In genomic region chr3:45225465-45226205, GRCh38 we compare ENCODE assay signal across 8 cellular contexts. TPM values are rescaled to one million over a fixed set of nuclear protein-coding genes. Genes with fewer than 3 reads are reported as not detected.
DNase-seq lines count a peak whose midpoint lies in the region; ATAC-seq and TF ChIP-seq lines count a peak whose summit lies in the region.

No MANE protein-coding gene starts in this region.

- ATAC-seq in GM21390 (IDR thresholded peaks at IDR 0.05; ENCODE audit: unreplicated experiment), result peak; percentile 44

- DNase-seq in Caco-2, result peak in 1 of 2 experiments; percentile 46
- peak; percentile 54 for DNase-seq in Karpas-422
- peak; percentile 48 for DNase-seq in activated T-cell treated with anti-CD3 and anti-CD28 coated beads for 48 hours (ENCODE audit: low read depth)
- no peak for DNase-seq in fibroblast of villous mesenchyme (ENCODE audit: low read depth)
- no peak for DNase-seq in osteocyte (ENCODE audit: extremely low spot score, unreplicated experiment)
- no peak for DNase-seq in NCI-H524 treated with DMSO at 0.1 percent for 48 hours (lab: John Stamatoyannopoulos, UW)
- no peak for DNase-seq in T1000 (lab: John Stamatoyannopoulos, UW)

- no peaks in the 10 kb centered on the region for H4K20me1 ChIP-seq in Karpas-422 (ENCODE audit: insufficient read depth, low read depth, low read length)

- CTCF ChIA-PET in Caco-2 (lab: Charles Lee), result interaction anchor here (0.6 to 1.5 kb wide), 4 partner anchors 36 to 178 kb away, joined by 3 to 4 read pairs (median 4); no protein-coding TSS in a partner anchor

- H3K27ac Mint-ChIP-seq in Caco-2 (ENCODE audit: unreplicated experiment), result no peak overlapping the region
- no peak overlapping the region for H3K27ac Mint-ChIP-seq in osteocyte (ENCODE audit: unreplicated experiment)

- no TSS peak for BruUV-seq in Caco-2 (replicated peaks; lab: Mats Ljungman, UMichigan)

- no peak for TF ChIP-seq CTCF in Caco-2 (IDR thresholded peaks at IDR 0.05; ENCODE audit: insufficient read depth in 1 of 2, low read depth in 1 of 2, low read length in 1 of 2, severe bottlenecking in 1 of 2, unreplicated experiment in 1 of 2)
- no peak for TF ChIP-seq CTCF in fibroblast of villous mesenchyme (IDR thresholded peaks at IDR 0.05; ENCODE audit: insufficient read depth, low read depth, low read length)
- no peak for TF ChIP-seq CTCF in osteocyte (IDR thresholded peaks at IDR 0.05)

- intact Hi-C loops in Caco-2 (cut with micrococcal nuclease; ENCODE audit: unreplicated experiment), result loop anchor here (2.0 to 10.0 kb wide), 3 partner anchors 117 to 439 kb away; no protein-coding TSS in a partner anchor

- H3K79me2 ChIP-seq in Karpas-422 (ENCODE audit: low read length), result no peaks in the 10 kb centered on the region

- H3K4me1 ChIP-seq in Caco-2, result peaks cover 5% of the 10 kb centered on the region; the same call in 1 of the 2 replicates
- peaks cover 3% of the 10 kb centered on the region; the same call in 1 of the 2 replicates for H3K4me1 ChIP-seq in Karpas-422 (ENCODE audit: low read length)

- H3K27me3 Mint-ChIP-seq in Caco-2 (ENCODE audit: insufficient read depth, unreplicated experiment) (peaks cover 18% of the 10 kb centered on the region), osteocyte (ENCODE audit: unreplicated experiment) (peaks cover 29% of the 10 kb centered on the region)

- H3K4me3 Mint-ChIP-seq in Caco-2 (ENCODE audit: unreplicated experiment), result peak overlapping the region; percentile 74
- peak overlapping the region; percentile 86 for H3K4me3 Mint-ChIP-seq in osteocyte (ENCODE audit: unreplicated experiment)

- POLR2A ChIA-PET in Caco-2 (lab: Charles Lee), result no interaction called here

- H2AFZ ChIP-seq in Karpas-422 (ENCODE audit: low read length), result no peak overlapping the region

- H3K36me3 ChIP-seq in Caco-2 (ENCODE audit: control insufficient read depth, insufficient read depth, low read length) (no peaks in the 10 kb centered on the region), Karpas-422 (ENCODE audit: insufficient read depth, low read length) (no peaks in the 10 kb centered on the region)

- no peak overlapping the region for H3K4me2 ChIP-seq in Karpas-422 (ENCODE audit: low read depth, low read length, poor library complexity, severe bottlenecking)

- H3K4me3 ChIP-seq in Caco-2 (ENCODE audit: low read depth, low read length) (peak overlapping the region; percentile 44), Karpas-422 (ENCODE audit: low read length) (peak overlapping the region; percentile 41; the same call in 1 of the 2 replicates), fibroblast of villous mesenchyme (ENCODE audit: low read depth, low read length) (peak overlapping the region; percentile 81)

- H3K36me3 Mint-ChIP-seq in Caco-2 (ENCODE audit: insufficient read depth, unreplicated experiment) (no peaks in the 10 kb centered on the region), osteocyte (ENCODE audit: unreplicated experiment) (no peaks in the 10 kb centered on the region)

- H3K9me3 ChIP-seq in Caco-2, result no peaks in the 10 kb centered on the region
- no peaks in the 10 kb centered on the region for H3K9me3 ChIP-seq in Karpas-422 (ENCODE audit: low read length)

- H3K9ac ChIP-seq in Karpas-422 (ENCODE audit: low read length), result no peak overlapping the region

- H3K9me2 ChIP-seq in Karpas-422 (replicated peaks; ENCODE audit: insufficient read depth, low read length), result no peaks in the 10 kb centered on the region

- peaks cover 4% of the 10 kb centered on the region; the same call in 1 of the 2 replicates for H3K27me3 ChIP-seq in Caco-2 (replicated peaks; ENCODE audit: control insufficient read depth, insufficient read depth, low read length)
- no peaks in the 10 kb centered on the region for H3K27me3 ChIP-seq in Karpas-422 (ENCODE audit: low read length)

- H3K4me1 Mint-ChIP-seq in Caco-2 (ENCODE audit: low read depth, unreplicated experiment), result no peaks in the 10 kb centered on the region
- H3K4me1 Mint-ChIP-seq in osteocyte (ENCODE audit: unreplicated experiment), result peaks cover 18% of the 10 kb centered on the region

- no peaks in the 10 kb centered on the region for H3K9me3 Mint-ChIP-seq in Caco-2 (ENCODE audit: unreplicated experiment)
- H3K9me3 Mint-ChIP-seq in osteocyte (ENCODE audit: unreplicated experiment), result no peaks in the 10 kb centered on the region

- H3K27ac ChIP-seq in Karpas-422 (ENCODE audit: low read length), result no peak overlapping the region

RNA-seq across cellular contexts. Expression of gene TMEM158, which starts 0.5 kb away (rescaled TPM):
- 0.70 and 0.82 TPM in 2 replicates for total RNA-seq in Caco-2 (2022)
- total RNA-seq in Karpas-422 (2014; rRNA removed; shearing (Covaris generic); ENCODE audit: low replicate concordance), result not detected in 2 replicates
- 22.9 and 46.7 TPM in 2 replicates for total RNA-seq in fibroblast of villous mesenchyme
- 15.0 and 15.1 TPM in 2 replicates for total RNA-seq in osteocyte

Comparison
In these comparisons a context has a peak if more than half of its experiments do, and no peak if none do; other contexts are left out.
1. DNase-seq: peak in Karpas-422 (single experiment) and activated T-cell treated with anti-CD3 and anti-CD28 coated beads for 48 hours (single experiment); none in fibroblast of villous mesenchyme (single experiment), osteocyte (single experiment), NCI-H524 treated with DMSO at 0.1 percent for 48 hours (single experiment) and T1000 (single experiment).
2. Peak in every context shown above with its lines, with median percentiles within 50 percentile points of each other: H3K4me3 ChIP-seq.